Comparison of ENCODE assay signal across 24 cellular contexts in the genomic region with DNA sequence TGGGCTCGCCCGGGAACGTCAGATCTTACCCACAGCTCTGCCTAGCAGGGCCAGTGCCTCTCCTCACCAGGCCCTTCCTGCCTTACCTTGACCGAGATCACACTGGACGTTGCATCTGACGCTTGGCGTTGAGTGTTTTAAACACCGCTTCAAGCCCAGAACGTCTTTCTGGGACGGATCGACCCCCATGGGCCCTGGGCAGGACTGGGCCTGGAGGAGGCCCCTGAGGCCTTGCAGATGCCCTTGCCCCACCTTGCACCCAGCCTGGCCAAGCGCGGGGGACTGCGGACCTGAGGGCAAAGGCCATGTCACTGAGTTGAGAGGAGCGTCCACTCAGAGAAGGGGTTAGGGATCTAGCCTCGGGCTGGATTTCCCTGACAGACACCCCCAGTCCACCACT.
DNase-seq lines count a peak whose midpoint lies in the region; ATAC-seq, FAIRE-seq and TF ChIP-seq lines count a peak whose summit lies in the region.
"Had no signal": no experiment of that assay in that cellular context is flagged by ENCODE, and none has a peak within 500 bp of the region (broad histone marks: within the 10 kb centered on the region; RNA-seq: fewer than 3 reads in every experiment).

No MANE protein-coding gene starts in this region.

- H3K9me3 ChIP-seq in GM23248 (ENCODE audit: low read depth) (no peaks in the 10 kb centered on the region), astrocyte (ENCODE audit: insufficient read depth, low read depth, low read length) (no peaks in the 10 kb centered on the region)
- H3K9me3 ChIP-seq: A549; BE2C; BLaER1 treated with 17β-estradiol and CSF1 and Interleukin-3, amounts not matched to agents 10 nM and 100 nM had no signal

- peaks cover 37% of the 10 kb centered on the region for H3K4me1 Mint-ChIP-seq in astrocyte (ENCODE audit: low read depth, unreplicated experiment)
- H3K4me1 Mint-ChIP-seq in nephron = peaks cover 23% of the 10 kb centered on the region
- H3K4me1 Mint-ChIP-seq: CD14-positive monocyte had no signal

- in situ Hi-C loops in GM23248 (cut with MboI) = no loop called here

- peak overlapping the region; percentile 79 for H3K27ac Mint-ChIP-seq in astrocyte (ENCODE audit: unreplicated experiment)
- H3K27ac Mint-ChIP-seq in nephron = peak overlapping the region in 2 of 3 experiments; percentile 67 to 95
- H3K27ac Mint-ChIP-seq: CD4-positive, alpha-beta T cell had no signal

- H3K4me1 ChIP-seq in GM23248 (ENCODE audit: insufficient read depth) = peaks cover 27% of the 10 kb centered on the region
- H3K4me1 ChIP-seq in astrocyte (ENCODE audit: insufficient read depth, low read length) = peaks cover 29% of the 10 kb centered on the region
- H3K4me1 ChIP-seq: A549, BE2C had no signal

- no peaks in the 10 kb centered on the region for H4K20me1 ChIP-seq in GM23248 (ENCODE audit: insufficient read depth)
- H4K20me1 ChIP-seq in astrocyte (ENCODE audit: insufficient read depth, low read length) = peaks cover 77% of the 10 kb centered on the region

- H3K9me3 Mint-ChIP-seq in astrocyte (ENCODE audit: unreplicated experiment) (no peaks in the 10 kb centered on the region), nephron (no peaks in the 10 kb centered on the region)
- H3K9me3 Mint-ChIP-seq: CD4-positive, alpha-beta T cell had no signal

- H3K4me3 ChIP-seq in GM23248 (no peak overlapping the region), astrocyte (ENCODE audit: insufficient read depth, low read depth, low read length) (no peak overlapping the region)
- H3K4me3 ChIP-seq: A549; BLaER1 treated with 17β-estradiol and CSF1 and Interleukin-3, amounts not matched to agents 10 nM and 100 nM had no signal

- no peak for FAIRE-seq in astrocyte (lab: Jason Lieb, UNC)
- FAIRE-seq: A549, GM12891, GM18507, H1 had no signal

- H3K9ac ChIP-seq in GM23248 (no peak overlapping the region), astrocyte (ENCODE audit: low read length) (no peak overlapping the region)
- H3K9ac ChIP-seq: BLaER1 treated with 17β-estradiol and CSF1 and Interleukin-3, amounts not matched to agents 10 nM and 100 nM had no signal

- H3K36me3 Mint-ChIP-seq in astrocyte (ENCODE audit: low read depth, unreplicated experiment) = peaks cover 25% of the 10 kb centered on the region
- H3K36me3 Mint-ChIP-seq in nephron (ENCODE audit: low read depth) = peaks cover 32% of the 10 kb centered on the region
- H3K36me3 Mint-ChIP-seq: CD14-positive monocyte had no signal

- H3K36me3 ChIP-seq in GM23248 (ENCODE audit: low read depth) (peaks cover 70% of the 10 kb centered on the region), astrocyte (ENCODE audit: insufficient read depth, low read length) (peaks cover 73% of the 10 kb centered on the region)
- H3K36me3 ChIP-seq: BE2C had no signal

- H3F3A ChIP-seq in GM23248 (ENCODE audit: insufficient read depth) = peaks cover 54% of the 10 kb centered on the region

- no peak for ATAC-seq in HG03280 (IDR thresholded peaks at IDR 0.05; ENCODE audit: unreplicated experiment)
- ATAC-seq: A549 had no signal

- H3K27me3 ChIP-seq in GM23248 (replicated peaks; ENCODE audit: insufficient read depth) = no peaks in the 10 kb centered on the region
- no peaks in the 10 kb centered on the region for H3K27me3 ChIP-seq in astrocyte (ENCODE audit: insufficient read depth, low read length)
- H3K27me3 ChIP-seq: BE2C had no signal

- H2AFZ ChIP-seq in GM23248 (no peak overlapping the region), astrocyte (ENCODE audit: low read depth, low read length) (no peak overlapping the region)

- H3K4me2 ChIP-seq in GM23248 (ENCODE audit: unreplicated experiment) (no peak overlapping the region), astrocyte (ENCODE audit: low read length) (no peak overlapping the region)
- H3K4me2 ChIP-seq: A549; BLaER1 treated with 17β-estradiol and CSF1 and Interleukin-3, amounts not matched to agents 10 nM and 100 nM had no signal

- DNase-seq in GM23248 (no peak), astrocyte (ENCODE audit: low read depth) (no peak), HK-2 (ENCODE audit: unreplicated experiment) (no peak)
- no peak for DNase-seq in activated CD4-positive, alpha-beta T cell treated with anti-CD3 and anti-CD28 coated beads, Interleukin-2, amount 50 U/mL, for 4 hours
- DNase-seq: 8988T; ACHN; AML-193; BE2C; Calu3; CD4-positive, alpha-beta T cell; COR-L47; DMS53; DMS79 treated with DMSO at 0.1 percent for 48 hours; GF-D8; H7; HCEC 1CT had no signal

- H3K27ac ChIP-seq in GM23248 (peak overlapping the region; percentile 63; the same call in 1 of the 2 replicates), astrocyte (ENCODE audit: low read depth, low read length) (no peak overlapping the region)
- H3K27ac ChIP-seq: A549; BLaER1 treated with 17β-estradiol and CSF1 and Interleukin-3, amounts not matched to agents 10 nM and 100 nM had no signal

- H3K9me2 ChIP-seq in GM23248 (ENCODE audit: insufficient read depth) = no peaks in the 10 kb centered on the region

- no peak overlapping the region for H3K4me3 Mint-ChIP-seq in astrocyte (ENCODE audit: unreplicated experiment)
- no peak overlapping the region for H3K4me3 Mint-ChIP-seq in nephron
- H3K4me3 Mint-ChIP-seq: CD14-positive monocyte; CD4-positive, alpha-beta T cell had no signal

- WGBS in GM23248 (ENCODE audit: low coverage in 1 of 2, low lambda C conversion rate in 2 of 2, missing lambda C conversion rate in 2 of 2), 2 experiments = 82 to 87% methylated on average over 16 of the region's 16 CpGs

- TF ChIP-seq CTCF in astrocyte (IDR thresholded peaks at IDR 0.05; ENCODE audit: insufficient read depth, low read depth, low read length) (no peak), nephron (IDR thresholded peaks at IDR 0.05; ENCODE audit: unreplicated experiment in 3 of 3) (no peak)

- H3K27me3 Mint-ChIP-seq in astrocyte (ENCODE audit: low read depth, unreplicated experiment) (no peaks in the 10 kb centered on the region), nephron (ENCODE audit: low read depth) (no peaks in the 10 kb centered on the region)
- H3K27me3 Mint-ChIP-seq: CD4-positive, alpha-beta T cell had no signal

- H3K79me2 ChIP-seq in GM23248 (ENCODE audit: insufficient read depth) = peaks cover 15% of the 10 kb centered on the region
- H3K79me2 ChIP-seq in astrocyte (ENCODE audit: insufficient read depth, low read length) = peaks cover 38% of the 10 kb centered on the region
